ENCODE assay signal across 11 cellular contexts in the genomic region with DNA sequence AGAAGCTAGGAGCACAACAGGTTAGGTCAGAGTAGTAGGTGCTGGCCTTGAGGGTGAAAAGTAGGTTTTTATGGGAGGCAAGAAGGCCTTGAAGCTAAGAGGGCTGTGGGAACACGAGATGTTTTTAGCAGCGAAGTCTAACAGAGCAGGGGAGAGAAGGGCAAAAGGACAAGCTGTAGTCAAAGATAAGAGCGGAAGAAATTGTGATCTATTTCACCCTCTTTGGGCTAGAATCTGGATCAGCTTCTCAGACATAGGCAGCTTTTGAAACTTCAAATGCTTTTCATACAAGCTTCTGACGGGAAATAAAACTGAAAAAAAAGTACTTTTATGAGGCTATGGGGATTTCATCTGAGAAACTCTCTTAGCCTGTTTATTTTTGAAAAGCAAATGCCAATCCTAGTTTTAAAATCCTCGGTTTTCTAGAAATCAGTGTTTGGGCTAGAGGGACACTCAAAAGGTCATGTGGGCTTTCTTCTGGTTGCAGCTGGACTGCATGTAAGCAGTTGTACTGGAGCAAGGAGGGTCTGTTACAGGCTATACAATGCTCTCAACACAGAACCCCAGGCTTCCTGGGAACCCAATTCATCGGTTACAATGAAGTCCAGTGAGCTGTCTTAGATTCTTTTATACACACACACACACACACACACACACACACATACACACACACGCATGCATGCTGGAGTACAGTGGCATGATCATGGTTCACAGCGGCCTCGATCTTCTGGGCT.
A peak's percentile ranks its signal among the peaks of the same experiment; 100 is the strongest.
DNase-seq lines count a peak whose midpoint lies in the region; ATAC-seq, FAIRE-seq and TF ChIP-seq lines count a peak whose summit lies in the region.
"Had no signal": no experiment of that assay in that cellular context is flagged by ENCODE, and none has a peak within 500 bp of the region (broad histone marks: within the 10 kb centered on the region; RNA-seq: fewer than 3 reads in every experiment).

No MANE protein-coding gene starts in this region.

- H3K36me3 Mint-ChIP-seq in chondrocyte (ENCODE audit: low read depth) (peaks cover 10% of the 10 kb centered on the region), WTC11 (peaks cover 5% of the 10 kb centered on the region; the same call in 1 of the 2 replicates)

- no peak overlapping the region for H3K4me3 ChIP-seq in liver (ENCODE audit: low read depth in 1 of 3, low read length in 3 of 3)
- H3K4me3 ChIP-seq in right lobe of liver: no peak overlapping the region
- H3K4me3 ChIP-seq in neural cell (ENCODE audit: low read length): no peak overlapping the region
- H3K4me3 ChIP-seq in uterus: no peak overlapping the region
- no peak overlapping the region for H3K4me3 ChIP-seq in H7 (ENCODE audit: insufficient read depth, low read depth, low read length)

- H3K36me3 ChIP-seq in liver (ENCODE audit: control insufficient read depth in 4 of 4, insufficient read depth in 3 of 4, low read depth in 1 of 4, low read length in 3 of 4): peaks cover 0 to 9% (median 3%) of the 10 kb centered on the region in 4 donors
- H3K36me3 ChIP-seq in right lobe of liver: peaks cover 0 to 6% (median 2%) of the 10 kb centered on the region in 4 donors
- no peaks in the 10 kb centered on the region for H3K36me3 ChIP-seq in neural cell (ENCODE audit: insufficient read depth, low read length)
- no peaks in the 10 kb centered on the region for H3K36me3 ChIP-seq in uterus
- H3K36me3 ChIP-seq in H7 (replicated peaks; ENCODE audit: control insufficient read depth, insufficient read depth, low read length): peaks cover 10% of the 10 kb centered on the region

- H3K4me1 Mint-ChIP-seq in chondrocyte (ENCODE audit: low read depth): peaks cover 86% of the 10 kb centered on the region
- peaks cover 4% of the 10 kb centered on the region for H3K4me1 Mint-ChIP-seq in WTC11

- H3K9me3 Mint-ChIP-seq in chondrocyte (ENCODE audit: low read depth) (no peaks in the 10 kb centered on the region), WTC11 (no peaks in the 10 kb centered on the region)
- H3K9me3 Mint-ChIP-seq: immature natural killer cell had no signal

- no peaks in the 10 kb centered on the region for H3K27me3 Mint-ChIP-seq in chondrocyte (ENCODE audit: low read depth)
- H3K27me3 Mint-ChIP-seq in WTC11 (ENCODE audit: low read depth): no peaks in the 10 kb centered on the region

- TF ChIP-seq EP300 in neural cell (conservative IDR thresholded peaks at IDR 0.05; ENCODE audit: poor library complexity, severe bottlenecking): no peak

- no peaks in the 10 kb centered on the region for H4K20me1 ChIP-seq in neural cell (ENCODE audit: insufficient read depth)

- no peak overlapping the region for H2AFZ ChIP-seq in neural cell (ENCODE audit: low read depth, low read length)

- H3K9ac ChIP-seq in liver (ENCODE audit: low read depth in 1 of 2, low read length in 2 of 2) (no peak overlapping the region), neural cell (ENCODE audit: low read length) (no peak overlapping the region)
- H3K9ac ChIP-seq: SK-N-SH had no signal

- H3K9me3 ChIP-seq in liver (ENCODE audit: control insufficient read depth in 4 of 4, low read length in 3 of 4): no peaks in the 10 kb centered on the region
- no peaks in the 10 kb centered on the region for H3K9me3 ChIP-seq in right lobe of liver
- no peaks in the 10 kb centered on the region for H3K9me3 ChIP-seq in neural cell (ENCODE audit: low read length)
- no peaks in the 10 kb centered on the region for H3K9me3 ChIP-seq in uterus
- H3K9me3 ChIP-seq: SK-N-SH had no signal

- H3K27me3 ChIP-seq in liver (ENCODE audit: control insufficient read depth in 4 of 4, insufficient read depth in 4 of 4, low read length in 3 of 4): no peaks in the 10 kb centered on the region
- H3K27me3 ChIP-seq in right lobe of liver: no peaks in the 10 kb centered on the region
- no peaks in the 10 kb centered on the region for H3K27me3 ChIP-seq in neural cell (ENCODE audit: insufficient read depth, low read depth, low read length)
- no peaks in the 10 kb centered on the region for H3K27me3 ChIP-seq in uterus
- H3K27me3 ChIP-seq in H7 (ENCODE audit: control insufficient read depth, insufficient read depth, low read length): no peaks in the 10 kb centered on the region

- ATAC-seq in right lobe of liver: no peak
- no peak for ATAC-seq in WTC11

- DNase-seq in right lobe of liver: no peak
- no peak for DNase-seq in chondrocyte (ENCODE audit: low spot score)
- DNase-seq in uterus: no peak
- no peak for DNase-seq in WTC11 (ENCODE audit: low spot score)
- no peak for DNase-seq in H7
- no peak for DNase-seq in frontal cortex (ENCODE audit: low spot score in 2 of 2)
- DNase-seq: immature natural killer cell, SK-N-SH had no signal

- H3K4me1 ChIP-seq in liver (ENCODE audit: control insufficient read depth in 4 of 4, insufficient read depth in 4 of 4, low read length in 3 of 4) (peaks cover 0 to 24% (median 15%) of the 10 kb centered on the region in 4 donors), right lobe of liver (peaks cover 0 to 16% (median 10%) of the 10 kb centered on the region in 4 donors), uterus (peaks cover 23 to 31% of the 10 kb centered on the region in 2 donors)

- CTCF ChIA-PET in WTC11 (lab: Charles Lee): interaction anchor here (0.9 to 1.2 kb wide), 3 partner anchors 33 to 203 kb away, joined by 3 to 8 read pairs (median 3); no protein-coding TSS in a partner anchor

- WGBS in liver: 85% methylated on average over 9 of the region's 9 CpGs
- 53% methylated on average over 6 of the region's 9 CpGs for WGBS in right lobe of liver (ENCODE audit: insufficient coverage, low coverage, low lambda C conversion rate, missing lambda C conversion rate)

- TF ChIP-seq CTCF in liver (IDR thresholded peaks at IDR 0.05; ENCODE audit: low read depth, low read length, missing input control) (no peak), right lobe of liver (IDR thresholded peaks at IDR 0.05) (no peak), chondrocyte (IDR thresholded peaks at IDR 0.05) (no peak), neural cell (IDR thresholded peaks at IDR 0.05; ENCODE audit: poor library complexity, severe bottlenecking) (no peak), uterus (IDR thresholded peaks at IDR 0.05) (no peak), WTC11 (IDR thresholded peaks at IDR 0.05) (no peak)

- no peak overlapping the region for H3K4me2 ChIP-seq in neural cell (ENCODE audit: low read length)
- H3K4me2 ChIP-seq: SK-N-SH had no signal

- no peak for FAIRE-seq in frontal cortex (lab: Jason Lieb, UNC)

- H3K27ac ChIP-seq in liver (ENCODE audit: low read depth in 1 of 2, low read length in 2 of 2) (peak overlapping the region in 1 of 2 donors; percentile 14), right lobe of liver (peak overlapping the region in 1 of 3 donors; percentile 7), neural cell (ENCODE audit: low read length) (peak overlapping the region; percentile 89), uterus (peak overlapping the region; percentile 95 to 96)
- H3K27ac ChIP-seq: C4-2B had no signal

- no peak for TF ChIP-seq POLR2A in right lobe of liver (IDR thresholded peaks at IDR 0.05)
- no peak for TF ChIP-seq POLR2A in uterus (IDR thresholded peaks at IDR 0.05)

- no peaks in the 10 kb centered on the region for H3F3A ChIP-seq in neural cell (ENCODE audit: insufficient read depth, low read length, poor library complexity, severe bottlenecking)

- H3K4me3 Mint-ChIP-seq in chondrocyte (ENCODE audit: unreplicated experiment) (no peak overlapping the region), WTC11 (no peak overlapping the region)

- peaks cover 7% of the 10 kb centered on the region for H3K79me2 ChIP-seq in neural cell (replicated peaks; ENCODE audit: insufficient read depth, low read length)

- TF ChIP-seq RAD21 in liver (IDR thresholded peaks at IDR 0.05): no peak
- TF ChIP-seq RAD21 in neural cell (conservative IDR thresholded peaks at IDR 0.05): no peak

- H3K27ac Mint-ChIP-seq in chondrocyte (ENCODE audit: unreplicated experiment) (peak overlapping the region; percentile 96), WTC11 (no peak overlapping the region)
- H3K27ac Mint-ChIP-seq: immature natural killer cell had no signal

- intact Hi-C loops in right lobe of liver (cut with DNase I) (no loop called here), uterus (cut with DNase I; ENCODE audit: low total_unique reads) (no loop called here)

- no peaks in the 10 kb centered on the region for H3K9me2 ChIP-seq in neural cell (ENCODE audit: insufficient read depth, low read length)
- H3K9me2 ChIP-seq: SK-N-SH had no signal

- POLR2A ChIA-PET in WTC11 (lab: Charles Lee): no interaction called here

TF ChIP-seq in liver, 16 proteins besides CTCF, POLR2A, EP300 and RAD21:
- peak; percentile 44 for TF ChIP-seq NR2F2 (IDR thresholded peaks at IDR 0.05)
- TF ChIP-seq FOXA2 (IDR thresholded peaks at IDR 0.05): no peak

TF ChIP-seq in neural cell, 6 proteins besides CTCF, POLR2A, EP300 and RAD21 (continues in another document):
- no peak for TF ChIP-seq MXI1 (conservative IDR thresholded peaks at IDR 0.05; ENCODE audit: poor library complexity, severe bottlenecking)

TF ChIP-seq in WTC11, 78 proteins besides CTCF, POLR2A, EP300 and RAD21 (continues in another document):
- TF ChIP-seq MXD4 (CRISPR knock-in tag; IDR thresholded peaks at IDR 0.05; ENCODE audit: borderline replicate concordance): no peak
- no peak for TF ChIP-seq ZNF121 (CRISPR knock-in tag; IDR thresholded peaks at IDR 0.05)
- no peak for TF ChIP-seq JUN (CRISPR knock-in tag; IDR thresholded peaks at IDR 0.05)
